Comparison of ENCODE assay signal across 8 cellular contexts in genomic region chr17:16872836-16873653, GRCh38.
A peak's percentile ranks its signal among the peaks of the same experiment; 100 is the strongest.
DNase-seq lines count a peak whose midpoint lies in the region; ATAC-seq and TF ChIP-seq lines count a peak whose summit lies in the region.

No MANE protein-coding gene starts in this region.

- no peak overlapping the region for H3K23ac ChIP-seq in H9 (ENCODE audit: insufficient read length, low read depth, low read length)

- CTCF ChIA-PET in CD4-positive, alpha-beta memory T cell (lab: Charles Lee; ENCODE audit: partially characterized antibody), result no interaction called here

- POLR2A ChIA-PET in CD4-positive, alpha-beta memory T cell (lab: Charles Lee; ENCODE audit: partially characterized antibody), result no interaction called here

- H3K27me3 Mint-ChIP-seq in CD4-positive, alpha-beta memory T cell, result peaks cover 2 to 4% of the 10 kb centered on the region in 2 donors
- H3K27me3 Mint-ChIP-seq in H9 (ENCODE audit: low read depth) (peaks cover 5% of the 10 kb centered on the region), chondrocyte (ENCODE audit: low read depth) (peaks cover 12% of the 10 kb centered on the region), naive B cell (peaks cover 1 to 11% (median 4%) of the 10 kb centered on the region in 3 donors)

- no peaks in the 10 kb centered on the region for H3K79me1 ChIP-seq in H9 (ENCODE audit: insufficient read depth, low read depth, low read length, poor library complexity, severe bottlenecking)

- no peak overlapping the region for H3K4me2 ChIP-seq in H9 (ENCODE audit: insufficient read depth, insufficient read length, low read length)

- H3K14ac ChIP-seq in H9 (ENCODE audit: insufficient read depth, low read length), result no peak overlapping the region; the same call in 1 of the 2 replicates

- H2BK120ac ChIP-seq in H9 (ENCODE audit: low read depth, low read length, poor library complexity, severe bottlenecking), result no peak overlapping the region

- H2BK15ac ChIP-seq in H9 (ENCODE audit: low read depth, low read length), result no peak overlapping the region

- no peak overlapping the region for H3K27ac Mint-ChIP-seq in CD4-positive, alpha-beta memory T cell
- H3K27ac Mint-ChIP-seq in H9, result no peak overlapping the region
- H3K27ac Mint-ChIP-seq in chondrocyte (ENCODE audit: unreplicated experiment), result no peak overlapping the region
- H3K27ac Mint-ChIP-seq in naive B cell, result no peak overlapping the region

- H3K9me3 Mint-ChIP-seq in CD4-positive, alpha-beta memory T cell, result peaks cover 1 to 10% (median 4%) of the 10 kb centered on the region in 8 donors
- H3K9me3 Mint-ChIP-seq in H9 (peaks cover 0 to 8% of the 10 kb centered on the region in 2 experiments; a peak in 2 of 5 replicates), chondrocyte (ENCODE audit: low read depth) (peaks cover 9% of the 10 kb centered on the region), naive B cell (peaks cover 0 to 6% (median 0%) of the 10 kb centered on the region in 7 donors)

- no peak overlapping the region for H3T11ph ChIP-seq in H9 (ENCODE audit: low read length)

- H3K36me3 Mint-ChIP-seq in CD4-positive, alpha-beta memory T cell, result no peaks in the 10 kb centered on the region
- H3K36me3 Mint-ChIP-seq in H9 (ENCODE audit: insufficient read depth in 1 of 3, low read depth in 3 of 3) (peaks cover 0 to 1% (median 0%) of the 10 kb centered on the region in 3 experiments; a peak in 2 of 7 replicates), chondrocyte (ENCODE audit: low read depth) (no peaks in the 10 kb centered on the region), naive B cell (peaks cover 0 to 7% of the 10 kb centered on the region in 2 donors)

- H4K5ac ChIP-seq in H9 (ENCODE audit: insufficient read length, low read depth, low read length), result no peak overlapping the region

- H2BK20ac ChIP-seq in H9 (ENCODE audit: low read depth, low read length, poor library complexity, severe bottlenecking), result no peak overlapping the region

- no peak overlapping the region for H4K8ac ChIP-seq in H9 (replicated peaks; ENCODE audit: insufficient read length, low read depth, low read length)

- no peaks in the 10 kb centered on the region for H4K20me1 ChIP-seq in H9 (ENCODE audit: control insufficient read depth, insufficient read depth, insufficient read length)

- no peaks in the 10 kb centered on the region for H3K36me3 ChIP-seq in CD4-positive, alpha-beta memory T cell (ENCODE audit: insufficient read depth, low read length)
- H3K36me3 ChIP-seq in SJSA1, result no peaks in the 10 kb centered on the region
- H3K36me3 ChIP-seq in effector memory CD4-positive, alpha-beta T cell (ENCODE audit: control insufficient read depth, insufficient read depth, low read length), result no peaks in the 10 kb centered on the region

- TF ChIP-seq CTCF in H9 (conservative IDR thresholded peaks at IDR 0.05), result peak; percentile 88
- peak; percentile 78 for TF ChIP-seq CTCF in chondrocyte (IDR thresholded peaks at IDR 0.05)

- no peaks in the 10 kb centered on the region for H3K4me1 ChIP-seq in CD4-positive, alpha-beta memory T cell (ENCODE audit: insufficient read depth, low read length)
- H3K4me1 ChIP-seq in H9 (ENCODE audit: insufficient read depth, low read length) (no peaks in the 10 kb centered on the region), SJSA1 (replicated peaks) (no peaks in the 10 kb centered on the region)
- H3K4me1 ChIP-seq in effector memory CD4-positive, alpha-beta T cell (ENCODE audit: control insufficient read depth, insufficient read depth, low read length, poor library complexity, severe bottlenecking), result no peaks in the 10 kb centered on the region

- H3K4me3 ChIP-seq in CD4-positive, alpha-beta memory T cell (ENCODE audit: low read length in 2 of 2), result no peak overlapping the region
- no peak overlapping the region for H3K4me3 ChIP-seq in SJSA1
- H3K4me3 ChIP-seq in effector memory CD4-positive, alpha-beta T cell (ENCODE audit: insufficient read depth, low read depth, low read length, poor library complexity, severe bottlenecking), result no peak overlapping the region

- DNase-seq in CD4-positive, alpha-beta memory T cell, result peak in 3 of 5 donors; percentile 2 to 16 (median 10)
- DNase-seq in H9, result peak; percentile 83
- DNase-seq in SJSA1 (ENCODE audit: low read depth in 1 of 2, low spot score in 2 of 2), result peak; percentile 5 to 55
- DNase-seq in chondrocyte (ENCODE audit: low spot score), result no peak
- DNase-seq in naive B cell, result peak; percentile 6
- DNase-seq in effector memory CD4-positive, alpha-beta T cell, result no peak

- no peaks in the 10 kb centered on the region for H3K9me3 ChIP-seq in CD4-positive, alpha-beta memory T cell (ENCODE audit: control insufficient read depth in 1 of 2, low read length in 2 of 2)
- no peaks in the 10 kb centered on the region for H3K9me3 ChIP-seq in H9 (ENCODE audit: control insufficient read depth, low read depth, low read length)
- H3K9me3 ChIP-seq in SJSA1 (replicated peaks), result no peaks in the 10 kb centered on the region
- no peaks in the 10 kb centered on the region for H3K9me3 ChIP-seq in effector memory CD4-positive, alpha-beta T cell (ENCODE audit: control insufficient read depth, low read length)

- no peak overlapping the region for H2AFZ ChIP-seq in H9 (ENCODE audit: low read length)

- no peak overlapping the region for H3K4ac ChIP-seq in H9 (ENCODE audit: low read depth, low read length)

- intact Hi-C loops in CD4-positive, alpha-beta memory T cell (cut with micrococcal nuclease), result loop anchor here (5.0 kb wide), 1 partner anchor 336 kb away; no protein-coding TSS in a partner anchor

- no peak overlapping the region for H3K9ac ChIP-seq in H9 (ENCODE audit: extremely low read depth, insufficient read length, low read length)

- H2BK12ac ChIP-seq in H9 (ENCODE audit: insufficient read length, low read depth, low read length), result no peak overlapping the region

- H4K91ac ChIP-seq in H9 (ENCODE audit: insufficient read length, low read depth, low read length), result no peak overlapping the region

- H3K27me3 ChIP-seq in CD4-positive, alpha-beta memory T cell (ENCODE audit: insufficient read depth, low read length), result no peaks in the 10 kb centered on the region
- H3K27me3 ChIP-seq in H9 (ENCODE audit: insufficient read depth, low read length) (no peaks in the 10 kb centered on the region), SJSA1 (replicated peaks) (no peaks in the 10 kb centered on the region)
- H3K27me3 ChIP-seq in effector memory CD4-positive, alpha-beta T cell (replicated peaks; ENCODE audit: control insufficient read depth, insufficient read depth, low read length, poor library complexity, severe bottlenecking), result no peaks in the 10 kb centered on the region

- no CpG with 5 or more reads among the region's 12 CpGs for WGBS in H9 (ENCODE audit: extremely low coverage, insufficient read length, low lambda C conversion rate)

- H2AK5ac ChIP-seq in H9 (ENCODE audit: insufficient read length, low read length), result no peak overlapping the region

- no peak overlapping the region for H3K18ac ChIP-seq in H9 (ENCODE audit: insufficient read length, low read depth, low read length)

- H3K27ac ChIP-seq in CD4-positive, alpha-beta memory T cell (ENCODE audit: low read depth, low read length), result no peak overlapping the region
- H3K27ac ChIP-seq in H9 (ENCODE audit: insufficient read length, low read depth, low read length) (no peak overlapping the region), SJSA1 (no peak overlapping the region)
- no peak overlapping the region for H3K27ac ChIP-seq in effector memory CD4-positive, alpha-beta T cell (ENCODE audit: insufficient read depth, low read length, poor library complexity, severe bottlenecking)

- H3K4me1 Mint-ChIP-seq in CD4-positive, alpha-beta memory T cell, result no peaks in the 10 kb centered on the region
- H3K4me1 Mint-ChIP-seq in H9 (peaks cover 12% of the 10 kb centered on the region in 2 experiments), chondrocyte (ENCODE audit: low read depth) (peaks cover 9% of the 10 kb centered on the region), naive B cell (peaks cover 0 to 2% (median 0%) of the 10 kb centered on the region in 3 donors)

- no peaks in the 10 kb centered on the region for H3K23me2 ChIP-seq in H9 (ENCODE audit: insufficient read length, low read depth, low read length, poor library complexity, severe bottlenecking)

- no peaks in the 10 kb centered on the region for H3K79me2 ChIP-seq in H9 (ENCODE audit: insufficient read depth, low read length)

- no peak overlapping the region for H3K56ac ChIP-seq in H9 (ENCODE audit: insufficient read length, low read depth, low read length)

- no peak overlapping the region for H2BK5ac ChIP-seq in H9 (ENCODE audit: insufficient read length, low read length)

- ATAC-seq in naive B cell (ENCODE audit: low read depth in 2 of 2), result no peak
- no peak for ATAC-seq in GM19452 (IDR thresholded peaks at IDR 0.05; ENCODE audit: unreplicated experiment)
- no peak for ATAC-seq in GM18520 (IDR thresholded peaks at IDR 0.05; ENCODE audit: unreplicated experiment)

- H3K4me3 Mint-ChIP-seq in CD4-positive, alpha-beta memory T cell, result no peak overlapping the region
- no peak overlapping the region for H3K4me3 Mint-ChIP-seq in H9
- H3K4me3 Mint-ChIP-seq in chondrocyte (ENCODE audit: unreplicated experiment), result no peak overlapping the region
- H3K4me3 Mint-ChIP-seq in naive B cell, result no peak overlapping the region

Comparison
In these comparisons a context has a peak if more than half of its experiments do, and no peak if none do; other contexts are left out.
1. DNase-seq: peak in CD4-positive, alpha-beta memory T cell (3 of 5), H9 (single experiment), SJSA1 (2 of 2) and naive B cell (single experiment); none in chondrocyte (single experiment) and effector memory CD4-positive, alpha-beta T cell (0 of 3).